In the genomic region with DNA sequence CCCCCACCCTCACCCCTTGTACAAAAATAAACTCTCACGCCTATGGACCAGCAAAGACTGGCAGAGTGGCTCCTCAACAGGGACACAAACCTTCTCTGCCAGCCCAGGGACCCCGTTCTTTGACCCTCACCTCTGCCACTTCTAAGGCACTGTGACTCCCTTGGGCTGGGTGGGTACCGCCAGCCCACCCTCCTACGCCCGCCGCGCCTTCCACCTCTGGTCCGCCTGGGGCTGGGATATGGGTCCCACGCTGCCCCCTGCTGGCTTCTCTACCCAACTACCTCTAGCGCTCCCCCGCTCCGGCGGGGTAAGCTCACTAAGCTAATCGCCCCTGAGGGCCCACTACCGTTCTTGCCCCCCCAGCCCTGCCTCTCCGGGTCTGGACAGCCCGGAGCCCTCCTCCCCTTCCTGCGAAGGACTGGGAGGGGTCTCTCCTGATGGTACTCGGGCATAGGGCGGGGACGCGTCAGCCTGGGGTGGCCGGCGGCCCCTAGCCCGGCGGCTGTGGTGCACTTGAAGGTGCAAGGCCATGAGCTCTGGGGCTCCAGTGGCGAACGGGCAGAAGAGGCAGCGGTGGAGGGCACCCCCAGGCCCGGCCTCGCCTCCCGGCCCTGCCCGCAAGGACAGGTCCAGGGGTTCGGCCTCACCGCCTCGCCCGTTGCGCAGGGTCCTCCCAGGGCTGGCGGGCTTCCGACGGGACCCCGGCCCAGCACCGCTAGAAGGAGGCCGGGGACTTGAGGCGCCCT, we compare ENCODE assay signal across 1 cellular context.
TF ChIP-seq lines count a peak whose summit lies in the region.

No MANE protein-coding gene starts in this region.

TF ChIP-seq in GM23338, 12 proteins besides CTCF, POLR2A, EP300 and RAD21:
- TF ChIP-seq, protein P1, sequence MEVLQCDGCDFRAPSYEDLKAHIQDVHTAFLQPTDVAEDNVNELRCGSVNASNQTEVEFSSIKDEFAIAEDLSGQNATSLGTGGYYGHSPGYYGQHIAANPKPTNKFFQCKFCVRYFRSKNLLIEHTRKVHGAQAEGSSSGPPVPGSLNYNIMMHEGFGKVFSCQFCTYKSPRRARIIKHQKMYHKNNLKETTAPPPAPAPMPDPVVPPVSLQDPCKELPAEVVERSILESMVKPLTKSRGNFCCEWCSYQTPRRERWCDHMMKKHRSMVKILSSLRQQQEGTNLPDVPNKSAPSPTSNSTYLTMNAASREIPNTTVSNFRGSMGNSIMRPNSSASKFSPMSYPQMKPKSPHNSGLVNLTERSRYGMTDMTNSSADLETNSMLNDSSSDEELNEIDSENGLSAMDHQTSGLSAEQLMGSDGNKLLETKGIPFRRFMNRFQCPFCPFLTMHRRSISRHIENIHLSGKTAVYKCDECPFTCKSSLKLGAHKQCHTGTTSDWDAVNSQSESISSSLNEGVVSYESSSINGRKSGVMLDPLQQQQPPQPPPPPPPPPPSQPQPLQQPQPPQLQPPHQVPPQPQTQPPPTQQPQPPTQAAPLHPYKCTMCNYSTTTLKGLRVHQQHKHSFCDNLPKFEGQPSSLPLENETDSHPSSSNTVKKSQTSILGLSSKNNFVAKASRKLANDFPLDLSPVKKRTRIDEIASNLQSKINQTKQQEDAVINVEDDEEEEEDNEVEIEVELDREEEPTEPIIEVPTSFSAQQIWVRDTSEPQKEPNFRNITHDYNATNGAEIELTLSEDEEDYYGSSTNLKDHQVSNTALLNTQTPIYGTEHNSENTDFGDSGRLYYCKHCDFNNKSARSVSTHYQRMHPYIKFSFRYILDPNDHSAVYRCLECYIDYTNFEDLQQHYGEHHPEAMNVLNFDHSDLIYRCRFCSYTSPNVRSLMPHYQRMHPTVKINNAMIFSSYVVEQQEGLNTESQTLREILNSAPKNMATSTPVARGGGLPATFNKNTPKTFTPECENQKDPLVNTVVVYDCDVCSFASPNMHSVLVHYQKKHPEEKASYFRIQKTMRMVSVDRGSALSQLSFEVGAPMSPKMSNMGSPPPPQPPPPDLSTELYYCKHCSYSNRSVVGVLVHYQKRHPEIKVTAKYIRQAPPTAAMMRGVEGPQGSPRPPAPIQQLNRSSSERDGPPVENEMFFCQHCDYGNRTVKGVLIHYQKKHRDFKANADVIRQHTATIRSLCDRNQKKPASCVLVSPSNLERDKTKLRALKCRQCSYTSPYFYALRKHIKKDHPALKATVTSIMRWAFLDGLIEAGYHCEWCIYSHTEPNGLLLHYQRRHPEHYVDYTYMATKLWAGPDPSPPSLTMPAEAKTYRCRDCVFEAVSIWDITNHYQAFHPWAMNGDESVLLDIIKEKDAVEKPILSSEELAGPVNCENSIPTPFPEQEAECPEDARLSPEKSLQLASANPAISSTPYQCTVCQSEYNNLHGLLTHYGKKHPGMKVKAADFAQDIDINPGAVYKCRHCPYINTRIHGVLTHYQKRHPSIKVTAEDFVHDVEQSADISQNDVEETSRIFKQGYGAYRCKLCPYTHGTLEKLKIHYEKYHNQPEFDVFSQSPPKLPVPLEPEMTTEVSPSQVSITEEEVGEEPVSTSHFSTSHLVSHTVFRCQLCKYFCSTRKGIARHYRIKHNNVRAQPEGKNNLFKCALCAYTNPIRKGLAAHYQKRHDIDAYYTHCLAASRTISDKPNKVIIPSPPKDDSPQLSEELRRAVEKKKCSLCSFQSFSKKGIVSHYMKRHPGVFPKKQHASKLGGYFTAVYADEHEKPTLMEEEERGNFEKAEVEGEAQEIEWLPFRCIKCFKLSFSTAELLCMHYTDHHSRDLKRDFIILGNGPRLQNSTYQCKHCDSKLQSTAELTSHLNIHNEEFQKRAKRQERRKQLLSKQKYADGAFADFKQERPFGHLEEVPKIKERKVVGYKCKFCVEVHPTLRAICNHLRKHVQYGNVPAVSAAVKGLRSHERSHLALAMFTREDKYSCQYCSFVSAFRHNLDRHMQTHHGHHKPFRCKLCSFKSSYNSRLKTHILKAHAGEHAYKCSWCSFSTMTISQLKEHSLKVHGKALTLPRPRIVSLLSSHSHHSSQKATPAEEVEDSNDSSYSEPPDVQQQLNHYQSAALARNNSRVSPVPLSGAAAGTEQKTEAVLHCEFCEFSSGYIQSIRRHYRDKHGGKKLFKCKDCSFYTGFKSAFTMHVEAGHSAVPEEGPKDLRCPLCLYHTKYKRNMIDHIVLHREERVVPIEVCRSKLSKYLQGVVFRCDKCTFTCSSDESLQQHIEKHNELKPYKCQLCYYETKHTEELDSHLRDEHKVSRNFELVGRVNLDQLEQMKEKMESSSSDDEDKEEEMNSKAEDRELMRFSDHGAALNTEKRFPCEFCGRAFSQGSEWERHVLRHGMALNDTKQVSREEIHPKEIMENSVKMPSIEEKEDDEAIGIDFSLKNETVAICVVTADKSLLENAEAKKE (CRISPR knock-in tag; IDR thresholded peaks at IDR 0.05) = no peak
- TF ChIP-seq STAT1 (IDR thresholded peaks at IDR 0.05; ENCODE audit: unreplicated experiment) (no peak), ZNF114 (CRISPR knock-in tag; IDR thresholded peaks at IDR 0.05) (no peak), POLR2AphosphoS5 (IDR thresholded peaks at IDR 0.05; ENCODE audit: low read depth) (peak; percentile 18; the same call in 1 of the 2 replicates)
